25 cellular contexts compared by ENCODE assay signal in the genomic region with DNA sequence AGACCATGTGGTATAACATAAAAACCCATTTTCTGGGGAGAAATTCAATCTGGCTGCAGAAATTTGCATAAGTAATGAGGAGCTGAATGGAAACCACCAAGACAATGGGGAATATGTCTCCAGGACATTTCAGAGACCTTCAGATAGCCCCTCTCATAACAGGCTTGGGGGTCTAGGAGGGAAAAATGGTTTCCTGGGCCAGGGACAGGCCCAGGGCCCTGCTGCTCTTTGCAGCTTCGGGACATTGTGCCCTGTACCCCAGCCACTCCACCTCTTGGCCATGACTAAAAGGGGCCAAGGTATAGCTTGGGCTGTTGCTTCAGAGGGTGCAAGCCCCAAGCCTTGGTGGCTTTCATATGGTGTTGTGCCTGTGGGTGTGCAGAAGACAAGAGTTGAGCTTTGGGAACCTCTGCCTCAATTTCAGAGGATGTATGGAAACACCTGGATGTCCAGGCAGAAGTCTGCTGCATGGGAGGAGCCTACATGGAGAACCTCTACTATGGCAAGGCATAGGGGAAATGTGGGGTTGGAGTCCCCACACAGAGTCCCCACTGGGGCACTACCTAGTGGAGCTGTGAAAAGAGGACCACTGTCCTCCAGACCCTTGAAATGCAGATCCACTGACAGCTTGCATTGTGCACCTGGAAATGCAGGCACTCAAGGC. TPM values are rescaled to one million over a fixed set of nuclear protein-coding genes. Genes with fewer than 3 reads are reported as not detected.
A peak's percentile ranks its signal among the peaks of the same experiment; 100 is the strongest.
DNase-seq lines count a peak whose midpoint lies in the region; ATAC-seq, FAIRE-seq and TF ChIP-seq lines count a peak whose summit lies in the region.
"Had no signal": no experiment of that assay in that cellular context is flagged by ENCODE, and none has a peak within 500 bp of the region (broad histone marks: within the 10 kb centered on the region; RNA-seq: fewer than 3 reads in every experiment).

No MANE protein-coding gene starts in this region.

- no peaks in the 10 kb centered on the region for H3K27me3 ChIP-seq in K562 (ENCODE audit: control insufficient read depth in 2 of 2, insufficient read depth in 2 of 2, low read length in 2 of 2)
- H3K27me3 ChIP-seq: BE2C, BLaER1 had no signal

- no peak for TF ChIP-seq CTCF in K562 (IDR thresholded peaks at IDR 0.05 in 2 of 3, conservative IDR thresholded peaks at IDR 0.05 in 1 of 3; ENCODE audit: insufficient read depth in 2 of 3, low read depth in 1 of 3, low read length in 3 of 3)
- no peak for TF ChIP-seq CTCF in RWPE1 (conservative IDR thresholded peaks at IDR 0.05; ENCODE audit: low read depth)

- TF ChIP-seq EP300 in K562 (IDR thresholded peaks at IDR 0.05; ENCODE audit: low read length) = no peak

- in situ Hi-C loops in K562 (cut with MboI) = no loop called here

- no peaks in the 10 kb centered on the region for H3K9me1 ChIP-seq in K562 (ENCODE audit: control insufficient read depth, insufficient read depth, low read length)

- H4K20me1 ChIP-seq in K562 (replicated peaks; ENCODE audit: control insufficient read depth, insufficient read depth, low read length) = no peaks in the 10 kb centered on the region
- H4K20me1 ChIP-seq: BLaER1 had no signal

- intact Hi-C loops in K562 (cut with micrococcal nuclease) = no loop called here

- POLR2A ChIA-PET in K562 (lab: Yijun Ruan, JAX) (no interaction called here), RWPE1 (lab: Yijun Ruan, JAX; ENCODE audit: low non-redundant PET) (no interaction called here)

- H2AFZ ChIP-seq in K562 (ENCODE audit: low read depth, low read length) = no peak overlapping the region

- H3K27ac ChIP-seq in K562 (ENCODE audit: extremely low read depth, low read depth, low read length) (no peak overlapping the region), RWPE1 (no peak overlapping the region)
- H3K27ac ChIP-seq: BLaER1 had no signal

- H3K9me3 Mint-ChIP-seq in stimulated activated naive CD8-positive, alpha-beta T cell treated with anti-CD3 and anti-CD28 coated beads, Interleukin-15, amount 100 ng/mL, for 72 hours = peaks cover 9 to 20% of the 10 kb centered on the region in 2 donors

- H3K4me2 ChIP-seq in K562 (ENCODE audit: insufficient read depth, low read length) = no peak overlapping the region
- H3K4me2 ChIP-seq: BLaER1 had no signal

- 11% methylated on average over 1 of the region's 1 CpG for WGBS in K562 (ENCODE audit: insufficient coverage, low coverage, missing lambda C conversion rate)

- H3K4me1 Mint-ChIP-seq in stimulated activated naive CD8-positive, alpha-beta T cell treated with anti-CD3 and anti-CD28 coated beads, Interleukin-15, amount 100 ng/mL, for 72 hours = no peaks in the 10 kb centered on the region
- H3K4me1 Mint-ChIP-seq: CD14-positive monocyte; CD8-positive, alpha-beta memory T cell had no signal

- H3K79me2 ChIP-seq in K562 (ENCODE audit: control insufficient read depth, insufficient read depth, low read length) = no peaks in the 10 kb centered on the region

- TF ChIP-seq POLR2A in K562 (conservative IDR thresholded peaks at IDR 0.05) = no peak

- H3K36me3 ChIP-seq in K562 (ENCODE audit: control insufficient read depth, insufficient read depth, low read length) = no peaks in the 10 kb centered on the region; the same call in 2 of the 3 replicates
- H3K36me3 ChIP-seq: BE2C had no signal

- no peak overlapping the region for H3K4me3 ChIP-seq in K562
- H3K4me3 ChIP-seq: BLaER1, GM12878 had no signal

- CTCF ChIA-PET in K562 (lab: Yijun Ruan, JAX; ENCODE audit: low intra/inter-chr PET ratio) (no interaction called here), RWPE1 (lab: Yijun Ruan, JAX) (interaction anchor here (0.6 kb wide), 1 partner anchor 229 kb away, joined by 3 read pairs; no protein-coding TSS in a partner anchor)

- H3K9ac ChIP-seq in K562 (ENCODE audit: insufficient read depth in 1 of 2, low read depth in 2 of 2, low read length in 2 of 2) = no peak overlapping the region
- H3K9ac ChIP-seq: BLaER1 had no signal

- TF ChIP-seq RAD21 in K562 (CRISPR knock-in tag; conservative IDR thresholded peaks at IDR 0.05 in 1 of 2, IDR thresholded peaks at IDR 0.05 in 1 of 2) = no peak

- ATAC-seq in stimulated activated naive CD8-positive, alpha-beta T cell treated with anti-CD3 and anti-CD28 coated beads, Interleukin-15, Interleukin-2, amounts not matched to agents 100 U/mL and 50 U/mL, for 24 hours = peak; percentile 19
- no peak for ATAC-seq in stimulated activated naive CD8-positive, alpha-beta T cell treated with anti-CD3 and anti-CD28 coated beads, Interleukin-15, amount 100 ng/mL, for 72 hours
- ATAC-seq in K562 = no peak
- ATAC-seq: GM12878 had no signal

- H3K27ac Mint-ChIP-seq in stimulated activated naive CD8-positive, alpha-beta T cell treated with anti-CD3 and anti-CD28 coated beads, Interleukin-15, amount 100 ng/mL, for 72 hours = no peak overlapping the region
- H3K27ac Mint-ChIP-seq: CD4-positive, alpha-beta memory T cell; CD4-positive, CD25-positive, alpha-beta regulatory T cell; CD8-positive, alpha-beta memory T cell had no signal

- no TSS peak for BruUV-seq in K562 (replicated peaks; lab: Mats Ljungman, UMichigan)

- no peak for DNase-seq in stimulated activated naive CD8-positive, alpha-beta T cell treated with anti-CD3 and anti-CD28 coated beads, Interleukin-15, Interleukin-2, amounts not matched to agents 100 U/mL and 50 U/mL, for 24 hours
- no peak for DNase-seq in stimulated activated naive CD8-positive, alpha-beta T cell treated with anti-CD3 and anti-CD28 coated beads, Interleukin-15, amount 100 ng/mL, for 72 hours
- no peak for DNase-seq in K562 (ENCODE audit: extremely low read depth in 1 of 4, low spot score in 3 of 4)
- no peak for DNase-seq in RWPE1 (ENCODE audit: low spot score)
- no peak for DNase-seq in cerebellum (ENCODE audit: low spot score)
- DNase-seq: 8988T; ACHN; BE2C; C1 segment of cervical spinal cord; CD4-positive, alpha-beta memory T cell; CD4-positive, CD25-positive, alpha-beta regulatory T cell; CD8-positive, alpha-beta memory T cell; COR-L47; DMS 273 treated with DMSO at 0.1 percent for 48 hours; DMS153; DMS79; DND-41; EL; GDM1 had no signal

- H3K9me3 ChIP-seq in K562 (replicated peaks; ENCODE audit: control insufficient read depth, insufficient read depth, low read depth, low read length) = no peaks in the 10 kb centered on the region

- no peak overlapping the region for H3K4me3 Mint-ChIP-seq in stimulated activated naive CD8-positive, alpha-beta T cell treated with anti-CD3 and anti-CD28 coated beads, Interleukin-15, amount 100 ng/mL, for 72 hours
- H3K4me3 Mint-ChIP-seq: CD14-positive monocyte; CD4-positive, alpha-beta memory T cell; CD4-positive, CD25-positive, alpha-beta regulatory T cell; CD8-positive, alpha-beta memory T cell had no signal

- no peaks in the 10 kb centered on the region for H3K27me3 Mint-ChIP-seq in stimulated activated naive CD8-positive, alpha-beta T cell treated with anti-CD3 and anti-CD28 coated beads, Interleukin-15, amount 100 ng/mL, for 72 hours
- H3K27me3 Mint-ChIP-seq: CD4-positive, alpha-beta memory T cell; CD4-positive, CD25-positive, alpha-beta regulatory T cell; CD8-positive, alpha-beta memory T cell had no signal

- no peak for FAIRE-seq in K562 (lab: Jason Lieb, UNC)
- FAIRE-seq: A204.1, GM12878, GM12892, GM18507 had no signal

- no peaks in the 10 kb centered on the region for H3K4me1 ChIP-seq in K562 (replicated peaks in 1 of 2; ENCODE audit: control insufficient read depth in 2 of 2, insufficient read depth in 2 of 2, low read length in 2 of 2)
- H3K4me1 ChIP-seq: BE2C, BLaER1 had no signal

TF ChIP-seq in K562, 482 proteins besides CTCF, POLR2A, EP300 and RAD21:
- TF ChIP-seq CBX5 (IDR thresholded peaks at IDR 0.05; ENCODE audit: borderline replicate concordance, low read depth) (peak; percentile 79; the same call in 1 of the 2 replicates), CBX3 (IDR thresholded peaks at IDR 0.05; ENCODE audit: borderline replicate concordance in 1 of 2, low read length in 2 of 2) (0 out of 3 replicates have a peak, but pooled peaks of 1 of the 2 experiments have one; percentile 48), ZFP36 (IDR thresholded peaks at IDR 0.05; ENCODE audit: low read depth, low read length, partially characterized antibody) (peak; percentile 3), ARID1B (IDR thresholded peaks at IDR 0.05) (no peak), CBX1 (IDR thresholded peaks at IDR 0.05; ENCODE audit: low read depth) (peak; percentile 57; the same call in 1 of the 2 replicates)

RNA-seq across cellular contexts. Expression of a gene that starts 30.4 kb away (rescaled TPM):
- total RNA-seq in K562 (2011; cell fraction: chromatin; rRNA removed; ENCODE audit: low replicate concordance) = 41.2 and 92.2 TPM in 2 replicates
- 59.2 and 71.8 TPM in 2 replicates for total RNA-seq in K562 (2011; cell fraction: nucleolus; rRNA removed)
- total RNA-seq in K562 (2011; cell fraction: nucleoplasm; rRNA removed) = 70.7 and 99.9 TPM in 2 replicates
- total RNA-seq in K562 (2014; rRNA removed) (145 and 181 TPM in 2 replicates), K562 (2014; rRNA removed; fragmentation: Illumina TruSeq; extraction: Trizol) (138 and 163 TPM in 2 replicates), K562 (2015; rRNA removed; fragmentation: Illumina TruSeq; extraction: Trizol) (113 and 114 TPM in 2 replicates), K562 (2021) (114 and 120 TPM in 2 replicates), cerebellum (154 TPM)
- polyA plus RNA-seq in K562 (2011; rRNA removed) (89.4 and 129 TPM in 2 replicates), K562 (2014; fragmentation: Illumina TruSeq; extraction: Trizol) (133 and 134 TPM in 2 replicates), K562 (2014; fragmentation: Nextera tagmentation; extraction: Ambion mirVana) (10 to 100 TPM; 24.3 to 33.4 TPM), K562 (2014; rRNA removed) (110 and 115 TPM in 2 replicates)
- 73.5 and 141 TPM in 2 replicates for polyA plus RNA-seq in K562 (2011; cell fraction: cytosol; rRNA removed)
- polyA plus RNA-seq in K562 (2011; cell fraction: nucleus; rRNA removed) = 51.2 and 51.3 TPM in 2 replicates
- 76.4 and 82.7 TPM in 2 replicates for polyA plus RNA-seq in K562 (2012)
- polyA minus RNA-seq in K562 (2011; rRNA and poly(A)+ RNA removed) = 149 and 165 TPM in 2 replicates
- polyA minus RNA-seq in K562 (2011; cell fraction: cytosol; rRNA and poly(A)+ RNA removed) = 86.6 and 87.7 TPM in 2 replicates
- polyA minus RNA-seq in K562 (2011; cell fraction: nucleus; rRNA and poly(A)+ RNA removed) = 140 and 213 TPM in 2 replicates
